In the genomic region with DNA sequence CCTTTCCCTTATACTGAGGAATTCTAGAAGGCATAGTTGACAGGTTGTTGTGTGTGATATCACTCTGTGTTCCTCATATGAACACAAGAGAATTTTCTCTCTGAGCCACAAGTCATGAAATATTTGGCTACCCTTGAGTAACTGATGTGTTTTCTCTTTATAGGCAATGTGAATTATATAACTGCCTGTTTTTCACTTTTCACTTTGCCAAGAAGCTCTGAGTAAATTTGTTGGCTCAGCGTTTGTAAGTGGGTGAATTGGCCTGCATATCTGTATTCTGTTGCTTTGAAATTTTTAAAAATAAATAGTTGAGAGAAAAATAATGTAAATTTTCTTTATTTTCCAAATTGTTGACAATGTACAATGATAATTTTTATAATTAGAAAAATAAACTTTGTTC, we compare ENCODE assay signal across 23 cellular contexts.
"Had no signal": no experiment of that assay in that cellular context is flagged by ENCODE, and none has a peak within 500 bp of the region (broad histone marks: within the 10 kb centered on the region; RNA-seq: fewer than 3 reads in every experiment).

No MANE protein-coding gene starts in this region.

- H3K27ac ChIP-seq: esophagus muscularis mucosa, lower lobe of right lung, transverse colon, uterus had no signal

- H3K4me3 ChIP-seq: esophagus muscularis mucosa, lower lobe of right lung, transverse colon, uterus had no signal

- DNase-seq: activated B cell treated with CpG ODN at 0.5 μM for 24 hours; activated CD4-positive, alpha-beta memory T cell treated with anti-CD3 and anti-CD28 coated beads, Interleukin-2, amount 10 ng/mL, durations not matched to agents 7 days and 5 days; activated CD4-positive, alpha-beta T cell treated with anti-CD3 and anti-CD28 coated beads for 48 hours; activated CD8-positive, alpha-beta memory T cell treated with anti-CD3 and anti-CD28 coated beads, Interleukin-2, amount 10 ng/mL, durations not matched to agents 7 days and 5 days; activated naive CD4-positive, alpha-beta T cell treated with anti-CD3 and anti-CD28 coated beads for 36 hours; aorta; cerebellar nuclear complex; effector memory CD4-positive, alpha-beta T cell; left cardiac atrium; lower lobe of right lung; posterior cingulate gyrus; retina; stimulated activated CD4-positive, alpha-beta T cell treated with anti-CD3 and anti-CD28 coated beads, Interleukin-1b, Interleukin-23, amount 100 ng/mL, for 48 hours; stimulated activated CD8-positive, alpha-beta memory T cell treated with anti-CD3 and anti-CD28 coated beads, Interleukin-4, amount 100 ng/mL, for 48 hours; stimulated activated naive CD4-positive, alpha-beta T cell treated with Interleukin-2 at 50 U/mL for 16 hours; T-cell; T-helper 9 cell; transverse colon; uterus had no signal

- ATAC-seq: activated CD8-positive, alpha-beta memory T cell treated with anti-CD3 and anti-CD28 coated beads, Interleukin-2, amount 10 ng/mL, durations not matched to agents 7 days and 5 days; left cardiac atrium; lower lobe of right lung; T-cell had no signal

- H3K9me3 Mint-ChIP-seq: activated B cell treated with CpG ODN at 0.5 μM for 24 hours; activated CD4-positive, alpha-beta memory T cell treated with anti-CD3 and anti-CD28 coated beads, Interleukin-2, amount 10 ng/mL, durations not matched to agents 7 days and 5 days; activated naive CD4-positive, alpha-beta T cell treated with anti-CD3 and anti-CD28 coated beads for 36 hours; dendritic cell treated with granulocyte-macrophage colony-stimulating factor and Interleukin-4, amounts not matched to agents 40 ng/mL and 50 ng/mL, for 4 days; nephron; T-cell had no signal

- H3K27ac Mint-ChIP-seq: activated B cell treated with CpG ODN at 0.5 μM for 24 hours; activated CD4-positive, alpha-beta memory T cell treated with anti-CD3 and anti-CD28 coated beads, Interleukin-2, amount 10 ng/mL, durations not matched to agents 7 days and 5 days; activated CD8-positive, alpha-beta memory T cell treated with anti-CD3 and anti-CD28 coated beads, Interleukin-2, amount 10 ng/mL, durations not matched to agents 7 days and 5 days; activated naive CD4-positive, alpha-beta T cell treated with anti-CD3 and anti-CD28 coated beads for 36 hours; dendritic cell treated with granulocyte-macrophage colony-stimulating factor and Interleukin-4, amounts not matched to agents 40 ng/mL and 50 ng/mL, for 4 days; nephron; T-cell had no signal

- H3K4me3 Mint-ChIP-seq: activated B cell treated with CpG ODN at 0.5 μM for 24 hours; activated CD4-positive, alpha-beta memory T cell treated with anti-CD3 and anti-CD28 coated beads, Interleukin-2, amount 10 ng/mL, durations not matched to agents 7 days and 5 days; activated CD8-positive, alpha-beta memory T cell treated with anti-CD3 and anti-CD28 coated beads, Interleukin-2, amount 10 ng/mL, durations not matched to agents 7 days and 5 days; activated naive CD4-positive, alpha-beta T cell treated with anti-CD3 and anti-CD28 coated beads for 36 hours; dendritic cell treated with granulocyte-macrophage colony-stimulating factor and Interleukin-4, amounts not matched to agents 40 ng/mL and 50 ng/mL, for 4 days; nephron; T-cell had no signal

- H3K4me1 ChIP-seq: uterus had no signal

- FAIRE-seq: endothelial cell of umbilical vein had no signal

- H3K36me3 ChIP-seq: esophagus muscularis mucosa, lower lobe of right lung, transverse colon, uterus had no signal

- H3K27me3 Mint-ChIP-seq: activated B cell treated with CpG ODN at 0.5 μM for 24 hours; activated CD4-positive, alpha-beta memory T cell treated with anti-CD3 and anti-CD28 coated beads, Interleukin-2, amount 10 ng/mL, durations not matched to agents 7 days and 5 days; activated CD8-positive, alpha-beta memory T cell treated with anti-CD3 and anti-CD28 coated beads, Interleukin-2, amount 10 ng/mL, durations not matched to agents 7 days and 5 days; dendritic cell treated with granulocyte-macrophage colony-stimulating factor and Interleukin-4, amounts not matched to agents 40 ng/mL and 50 ng/mL, for 4 days; T-cell had no signal

- H3K9me3 ChIP-seq: esophagus muscularis mucosa, lower lobe of right lung, transverse colon, uterus had no signal
